28 cellular contexts compared by ENCODE assay signal in genomic region chr15:82132116-82132515, GRCh38.
DNase-seq lines count a peak whose midpoint lies in the region; TF ChIP-seq lines count a peak whose summit lies in the region.
"Had no signal": no experiment of that assay in that cellular context is flagged by ENCODE, and none has a peak within 500 bp of the region (broad histone marks: within the 10 kb centered on the region; RNA-seq: fewer than 3 reads in every experiment).

No MANE protein-coding gene starts in this region.

- no peak for TF ChIP-seq POLR2A in breast epithelium (IDR thresholded peaks at IDR 0.05)

- DNase-seq in MCF 10A (ENCODE audit: unreplicated experiment): no peak
- no peak for DNase-seq in breast epithelium (ENCODE audit: low spot score in 2 of 2)
- DNase-seq in astrocyte of the spinal cord (ENCODE audit: low read depth, low spot score): peak; percentile 36
- no peak for DNase-seq in mesothelial cell of epicardium (ENCODE audit: low spot score in 2 of 2, unreplicated experiment in 2 of 2)
- no peak for DNase-seq in T-helper 2 cell treated with Interferon-gamma antibody and Interleukin-4, amounts not matched to agents 5 μg/mL and 100 μg/mL, for 36 hours (ENCODE audit: low spot score)
- no peak for DNase-seq in COR-L47 (lab: John Stamatoyannopoulos, UW)
- DNase-seq in MG63: no peak
- no peak for DNase-seq in GM13977 (ENCODE audit: low spot score)
- DNase-seq: activated CD4-positive, alpha-beta T cell treated with anti-CD3 and anti-CD28 coated beads, Interleukin-2, amount 50 U/mL, for 48 hours; activated CD8-positive, alpha-beta memory T cell treated with anti-CD3 and anti-CD28 coated beads, Interleukin-2, amount 50 U/mL, for 48 hours; activated effector memory CD4-positive, alpha-beta T cell treated with Interleukin-2 at 50 U/mL for 16 hours; activated naive CD8-positive, alpha-beta T cell treated with anti-CD3 and anti-CD28 coated beads, Interleukin-2, amount 10 ng/mL, durations not matched to agents 7 days and 5 days; BE2C; body of pancreas; DMS79; effector CD4-positive, alpha-beta T cell; erythroblast; foreskin melanocyte; left colon; naive thymus-derived CD4-positive, alpha-beta T cell; NCI-H1092; NCI-H187; NCI-H748 treated with DMSO at 0.1 percent for 48 hours; ovary; stimulated activated naive CD8-positive, alpha-beta T cell treated with anti-CD3 and anti-CD28 coated beads, Interleukin-15, amount 100 ng/mL, for 72 hours; tibial artery had no signal

- no peak overlapping the region for H3K4me3 ChIP-seq in breast epithelium
- no peak overlapping the region for H3K4me3 ChIP-seq in astrocyte of the spinal cord (ENCODE audit: low read depth, low read length)
- H3K4me3 ChIP-seq in MG63: no peak overlapping the region
- H3K4me3 ChIP-seq: body of pancreas, ovary, right atrium auricular region, tibial artery had no signal

- BruUV-seq in MCF 10A (replicated peaks; lab: Mats Ljungman, UMichigan): no TSS peak

- H3K27ac Mint-ChIP-seq in MCF 10A (ENCODE audit: low read depth, unreplicated experiment) (peak overlapping the region; percentile 43), mesothelial cell of epicardium (peak overlapping the region; percentile 33)
- no peak overlapping the region for H3K27ac Mint-ChIP-seq in T-helper 2 cell treated with Interferon-gamma antibody and Interleukin-4, amounts not matched to agents 5 μg/mL and 100 μg/mL, for 36 hours
- H3K27ac Mint-ChIP-seq: activated naive CD8-positive, alpha-beta T cell treated with anti-CD3 and anti-CD28 coated beads, Interleukin-2, amount 10 ng/mL, durations not matched to agents 7 days and 5 days; memory B cell; stimulated activated naive CD8-positive, alpha-beta T cell treated with anti-CD3 and anti-CD28 coated beads, Interleukin-15, amount 100 ng/mL, for 72 hours had no signal

- intact Hi-C loops in MCF 10A (cut with micrococcal nuclease): no loop called here
- intact Hi-C loops in breast epithelium (cut with DNase I; ENCODE audit: low total_unique reads): no loop called here

- H3K27me3 Mint-ChIP-seq in MCF 10A (ENCODE audit: insufficient read depth, unreplicated experiment): no peaks in the 10 kb centered on the region
- H3K27me3 Mint-ChIP-seq in mesothelial cell of epicardium (ENCODE audit: low read depth): no peaks in the 10 kb centered on the region
- no peaks in the 10 kb centered on the region for H3K27me3 Mint-ChIP-seq in T-helper 2 cell treated with Interferon-gamma antibody and Interleukin-4, amounts not matched to agents 5 μg/mL and 100 μg/mL, for 36 hours (ENCODE audit: low read depth)
- H3K27me3 Mint-ChIP-seq: activated naive CD8-positive, alpha-beta T cell treated with anti-CD3 and anti-CD28 coated beads, Interleukin-2, amount 10 ng/mL, durations not matched to agents 7 days and 5 days; memory B cell; naive thymus-derived CD4-positive, alpha-beta T cell; stimulated activated naive CD8-positive, alpha-beta T cell treated with anti-CD3 and anti-CD28 coated beads, Interleukin-15, amount 100 ng/mL, for 72 hours had no signal

- in situ Hi-C loops in astrocyte of the spinal cord (cut with HindIII; ENCODE audit: low sequenced_read_pairs): no loop called here
- in situ Hi-C loops in GM13977 (cut with MboI; ENCODE audit: low pct_unique_long_range_greater_than_20kb, low sequenced_read_pairs, unreplicated experiment): no loop called here

- no peaks in the 10 kb centered on the region for H3K4me1 ChIP-seq in breast epithelium
- H3K4me1 ChIP-seq: body of pancreas, right atrium auricular region had no signal

- CTCF ChIA-PET in MCF 10A (lab: Yijun Ruan, JAX): interaction anchor here (0.5 to 1.5 kb wide), 2 partner anchors 8 to 672 kb away, joined by 3 to 6 read pairs; no protein-coding TSS in a partner anchor

- H3K9me3 Mint-ChIP-seq in MCF 10A (ENCODE audit: unreplicated experiment): no peaks in the 10 kb centered on the region
- H3K9me3 Mint-ChIP-seq in mesothelial cell of epicardium: no peaks in the 10 kb centered on the region
- H3K9me3 Mint-ChIP-seq in T-helper 2 cell treated with Interferon-gamma antibody and Interleukin-4, amounts not matched to agents 5 μg/mL and 100 μg/mL, for 36 hours: no peaks in the 10 kb centered on the region
- H3K9me3 Mint-ChIP-seq: activated naive CD8-positive, alpha-beta T cell treated with anti-CD3 and anti-CD28 coated beads, Interleukin-2, amount 10 ng/mL, durations not matched to agents 7 days and 5 days; memory B cell; naive thymus-derived CD4-positive, alpha-beta T cell; stimulated activated naive CD8-positive, alpha-beta T cell treated with anti-CD3 and anti-CD28 coated beads, Interleukin-15, amount 100 ng/mL, for 72 hours had no signal

- no peak overlapping the region for H3K4me3 Mint-ChIP-seq in MCF 10A (ENCODE audit: unreplicated experiment)
- no peak overlapping the region for H3K4me3 Mint-ChIP-seq in mesothelial cell of epicardium
- H3K4me3 Mint-ChIP-seq in T-helper 2 cell treated with Interferon-gamma antibody and Interleukin-4, amounts not matched to agents 5 μg/mL and 100 μg/mL, for 36 hours: no peak overlapping the region
- H3K4me3 Mint-ChIP-seq: activated naive CD8-positive, alpha-beta T cell treated with anti-CD3 and anti-CD28 coated beads, Interleukin-2, amount 10 ng/mL, durations not matched to agents 7 days and 5 days; memory B cell; naive thymus-derived CD4-positive, alpha-beta T cell; stimulated activated naive CD8-positive, alpha-beta T cell treated with anti-CD3 and anti-CD28 coated beads, Interleukin-15, amount 100 ng/mL, for 72 hours had no signal

- no peak overlapping the region for H3K27ac ChIP-seq in breast epithelium
- H3K27ac ChIP-seq: body of pancreas, ovary, right atrium auricular region, tibial artery had no signal

- H3K27me3 ChIP-seq in breast epithelium: no peaks in the 10 kb centered on the region
- H3K27me3 ChIP-seq in MG63: no peaks in the 10 kb centered on the region
- H3K27me3 ChIP-seq: BE2C, body of pancreas, ovary, right atrium auricular region, tibial artery had no signal

- no peaks in the 10 kb centered on the region for H3K9me3 ChIP-seq in breast epithelium
- no peaks in the 10 kb centered on the region for H3K9me3 ChIP-seq in MG63
- H3K9me3 ChIP-seq: BE2C, body of pancreas, ovary, right atrium auricular region, tibial artery had no signal

- POLR2A ChIA-PET in MCF 10A (lab: Yijun Ruan, JAX): no interaction called here

- peaks cover 19% of the 10 kb centered on the region for H3K4me1 Mint-ChIP-seq in MCF 10A (ENCODE audit: insufficient read depth, unreplicated experiment)
- H3K4me1 Mint-ChIP-seq in mesothelial cell of epicardium: peaks cover 34% of the 10 kb centered on the region
- peaks cover 7% of the 10 kb centered on the region for H3K4me1 Mint-ChIP-seq in T-helper 2 cell treated with Interferon-gamma antibody and Interleukin-4, amounts not matched to agents 5 μg/mL and 100 μg/mL, for 36 hours (ENCODE audit: low read depth)
- H3K4me1 Mint-ChIP-seq: memory B cell had no signal

- H3K36me3 Mint-ChIP-seq in MCF 10A (ENCODE audit: insufficient read depth, unreplicated experiment): peaks cover 36% of the 10 kb centered on the region
- no peaks in the 10 kb centered on the region for H3K36me3 Mint-ChIP-seq in mesothelial cell of epicardium
- H3K36me3 Mint-ChIP-seq in T-helper 2 cell treated with Interferon-gamma antibody and Interleukin-4, amounts not matched to agents 5 μg/mL and 100 μg/mL, for 36 hours (ENCODE audit: low read depth): peaks cover 10% of the 10 kb centered on the region

- TF ChIP-seq CTCF in MCF 10A (IDR thresholded peaks at IDR 0.05; ENCODE audit: unreplicated experiment) (no peak), breast epithelium (IDR thresholded peaks at IDR 0.05) (no peak), astrocyte of the spinal cord (IDR thresholded peaks at IDR 0.05; ENCODE audit: low read depth, low read length) (no peak), mesothelial cell of epicardium (IDR thresholded peaks at IDR 0.05; ENCODE audit: unreplicated experiment) (no peak), GM13977 (IDR thresholded peaks at IDR 0.05; ENCODE audit: extremely low read depth, insufficient read depth, missing control alignments) (no peak)

- H3K36me3 ChIP-seq in breast epithelium (no peaks in the 10 kb centered on the region), MG63 (peaks cover 21% of the 10 kb centered on the region)
- H3K36me3 ChIP-seq: BE2C, ovary had no signal
